8 cellular contexts compared by ENCODE assay signal in genomic region chr1:192580351-192580962, GRCh38. TPM values are rescaled to one million over a fixed set of nuclear protein-coding genes. Genes with fewer than 3 reads are reported as not detected.
DNase-seq lines count a peak whose midpoint lies in the region; ATAC-seq and TF ChIP-seq lines count a peak whose summit lies in the region.

No MANE protein-coding gene starts in this region.

- peaks cover 31% of the 10 kb centered on the region for H3K4me1 Mint-ChIP-seq in T-helper 2 cell treated with Interferon-gamma antibody and Interleukin-4, amounts not matched to agents 5 μg/mL and 100 μg/mL, for 36 hours (ENCODE audit: low read depth)
- H3K4me1 Mint-ChIP-seq in glutamatergic neuron (ENCODE audit: low read depth, unreplicated experiment) = peaks cover 4% of the 10 kb centered on the region

- H3K36me3 Mint-ChIP-seq in T-helper 2 cell treated with Interferon-gamma antibody and Interleukin-4, amounts not matched to agents 5 μg/mL and 100 μg/mL, for 36 hours (ENCODE audit: low read depth) = peaks cover 34% of the 10 kb centered on the region
- H3K36me3 Mint-ChIP-seq in glutamatergic neuron (ENCODE audit: unreplicated experiment) = no peaks in the 10 kb centered on the region

- ATAC-seq in GM19043 (IDR thresholded peaks at IDR 0.05; ENCODE audit: low read depth, unreplicated experiment) = peak; percentile 27
- peak; percentile 41 for ATAC-seq in HG03432 (IDR thresholded peaks at IDR 0.05; ENCODE audit: unreplicated experiment)
- ATAC-seq in HG03457 (IDR thresholded peaks at IDR 0.05; ENCODE audit: unreplicated experiment) = no peak

- DNase-seq in EH (ENCODE audit: low read depth) (peak; percentile 74), fibroblast of the conjunctiva (ENCODE audit: low read depth) (peak; percentile 62), retinal pigment epithelial cell (ENCODE audit: low read depth) (no peak), glutamatergic neuron (no peak)
- no peak for DNase-seq in T-helper 2 cell treated with Interferon-gamma antibody and Interleukin-4, amounts not matched to agents 5 μg/mL and 100 μg/mL, for 36 hours (ENCODE audit: low spot score)

- peak overlapping the region; percentile 10 for H3K4me3 Mint-ChIP-seq in T-helper 2 cell treated with Interferon-gamma antibody and Interleukin-4, amounts not matched to agents 5 μg/mL and 100 μg/mL, for 36 hours
- no peak overlapping the region for H3K4me3 Mint-ChIP-seq in glutamatergic neuron (ENCODE audit: unreplicated experiment)

- TF ChIP-seq CTCF in retinal pigment epithelial cell (conservative IDR thresholded peaks at IDR 0.05; ENCODE audit: low read depth, low read length) (peak; percentile 60), glutamatergic neuron (IDR thresholded peaks at IDR 0.05; ENCODE audit: partially characterized antibody, unreplicated experiment) (no peak)

- no peaks in the 10 kb centered on the region for H3K9me3 Mint-ChIP-seq in T-helper 2 cell treated with Interferon-gamma antibody and Interleukin-4, amounts not matched to agents 5 μg/mL and 100 μg/mL, for 36 hours
- H3K9me3 Mint-ChIP-seq in glutamatergic neuron (ENCODE audit: unreplicated experiment) = no peaks in the 10 kb centered on the region

- no peak overlapping the region for H3K4me3 ChIP-seq in retinal pigment epithelial cell (ENCODE audit: low read length)

- H3K27ac Mint-ChIP-seq in T-helper 2 cell treated with Interferon-gamma antibody and Interleukin-4, amounts not matched to agents 5 μg/mL and 100 μg/mL, for 36 hours = no peak overlapping the region
- H3K27ac Mint-ChIP-seq in glutamatergic neuron (ENCODE audit: unreplicated experiment) = no peak overlapping the region

- peaks cover 2% of the 10 kb centered on the region for H3K27me3 Mint-ChIP-seq in T-helper 2 cell treated with Interferon-gamma antibody and Interleukin-4, amounts not matched to agents 5 μg/mL and 100 μg/mL, for 36 hours (ENCODE audit: low read depth)
- no peaks in the 10 kb centered on the region for H3K27me3 Mint-ChIP-seq in glutamatergic neuron (ENCODE audit: unreplicated experiment)

RNA-seq across cellular contexts. Expression of gene RGS1, which starts 4.9 kb away (rescaled TPM):
- not detected for total RNA-seq in glutamatergic neuron (ENCODE audit: unreplicated experiment)

RNA-seq across cellular contexts. Expression of gene RGS13, which starts 55.5 kb away (rescaled TPM):
- total RNA-seq in glutamatergic neuron (ENCODE audit: unreplicated experiment) = not detected

Comparison
In these comparisons a context has a peak if more than half of its experiments do, and no peak if none do; other contexts are left out.
1. DNase-seq: peak in EH (single experiment) and fibroblast of the conjunctiva (single experiment); none in T-helper 2 cell treated with Interferon-gamma antibody and Interleukin-4, amounts not matched to agents 5 μg/mL and 100 μg/mL, for 36 hours (single experiment), retinal pigment epithelial cell (single experiment) and glutamatergic neuron (single experiment).